In the genomic region with DNA sequence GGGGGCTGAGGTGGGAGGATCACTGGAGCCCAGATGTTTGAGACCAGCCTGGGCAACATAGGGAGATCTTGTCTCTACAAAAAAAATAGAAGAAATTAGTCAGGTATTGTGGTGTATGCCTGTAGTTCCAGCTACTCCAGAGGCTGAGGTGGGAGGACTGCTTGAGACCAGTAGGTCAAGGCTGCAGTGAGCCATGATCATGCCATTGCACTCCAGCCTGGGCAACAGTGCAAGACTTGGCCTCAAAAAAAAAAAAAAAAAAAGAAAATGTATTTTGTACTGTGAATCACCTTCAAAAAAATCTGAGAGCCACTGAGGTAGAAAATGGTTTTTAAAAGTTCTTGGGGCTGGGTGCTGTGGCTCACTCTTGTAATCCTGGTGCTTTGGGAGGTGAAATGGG, we compare ENCODE assay signal across 19 cellular contexts.
"Had no signal": no experiment of that assay in that cellular context is flagged by ENCODE, and none has a peak within 500 bp of the region (broad histone marks: within the 10 kb centered on the region; RNA-seq: fewer than 3 reads in every experiment).

No MANE protein-coding gene starts in this region.

- H3K27ac ChIP-seq: colonic mucosa, hepatocyte, neutrophil, psoas muscle, spleen, stomach, upper lobe of left lung, uterus had no signal

- H2AFZ ChIP-seq: hepatocyte had no signal

- H3K4me3 ChIP-seq: colonic mucosa, hepatocyte, psoas muscle, spleen, stomach, upper lobe of left lung, uterus had no signal

- H3K9me3 Mint-ChIP-seq: endodermal cell had no signal

- H3K4me3 Mint-ChIP-seq: endodermal cell had no signal

- DNase-seq: colonic mucosa; dermis blood vessel endothelial cell; endodermal cell; erythroblast; foreskin melanocyte; head of caudate nucleus; naive thymus-derived CD4-positive, alpha-beta T cell; psoas muscle; spleen; stimulated activated CD4-positive, alpha-beta T cell treated with anti-CD3 and anti-CD28 coated beads, Interleukin-15, amount 100 ng/mL, for 24 hours; stimulated activated CD4-positive, alpha-beta T cell treated with anti-CD3 and anti-CD28 coated beads, Interleukin-1b, Interleukin-23, amount 100 ng/mL, for 48 hours; stimulated activated CD4-positive, alpha-beta T cell treated with anti-CD3 and anti-CD28 coated beads, Interleukin-4, amount 100 ng/mL, for 24 hours; stimulated activated naive CD4-positive, alpha-beta T cell; stomach; upper lobe of left lung; uterus had no signal

- ATAC-seq: naive thymus-derived CD4-positive, alpha-beta T cell; psoas muscle; sciatic nerve had no signal

- H3K9me3 ChIP-seq: colonic mucosa, neutrophil, psoas muscle, spleen, stomach, upper lobe of left lung, uterus had no signal

- H3K27me3 ChIP-seq: colonic mucosa, hepatocyte, neutrophil, spleen, stomach, upper lobe of left lung, uterus had no signal

- H3K27ac Mint-ChIP-seq: endodermal cell had no signal

- H3K36me3 ChIP-seq: colonic mucosa, uterus had no signal

- H3K4me2 ChIP-seq: hepatocyte had no signal

- H3K27me3 Mint-ChIP-seq: naive thymus-derived CD4-positive, alpha-beta T cell had no signal
